In genomic region chr20:61895016-61895415, GRCh38 we compare ENCODE assay signal across 22 cellular contexts.
"Had no signal": no experiment of that assay in that cellular context is flagged by ENCODE, and none has a peak within 500 bp of the region (broad histone marks: within the 10 kb centered on the region; RNA-seq: fewer than 3 reads in every experiment).

No MANE protein-coding gene starts in this region.

- H3K36me3 ChIP-seq: adrenal gland, gastrocnemius medialis, heart left ventricle, tibial nerve, vagina, WERI-Rb-1 had no signal

- H3K4me3 ChIP-seq: adrenal gland, gastrocnemius medialis, heart left ventricle, smooth muscle cell, tibial nerve, vagina had no signal

- H3K4me2 ChIP-seq: smooth muscle cell had no signal

- ATAC-seq: activated naive CD4-positive, alpha-beta T cell treated with anti-CD3 and anti-CD28 coated beads, Interleukin-2, amount 50 U/mL, for 72 hours; activated T-cell treated with anti-CD3 and anti-CD28 coated beads, Interleukin-2, amount 50 U/mL, for 72 hours; esophagus mucosa; gastrocnemius medialis; left colon; stimulated activated naive B cell treated with anti-CD40 and anti-IgM and Interleukin-4, amounts not matched to agents 10 μg/mL and 1 μg/mL and 100 μg/mL, for 72 hours had no signal

- H3K27me3 ChIP-seq: adrenal gland, vagina had no signal

- DNase-seq: activated CD4-positive, alpha-beta T cell treated with anti-CD3 and anti-CD28 coated beads for 1 hour; activated CD8-positive, alpha-beta memory T cell treated with anti-CD3 and anti-CD28 coated beads for 24 hours; activated effector memory CD4-positive, alpha-beta T cell treated with anti-CD3 and anti-CD28 coated beads, Interleukin-2, amount 50 U/mL, for 16 hours; activated T-cell treated with anti-CD3 and anti-CD28 coated beads, Interleukin-2, amount 50 U/mL, for 72 hours; adrenal gland; effector CD8-positive, alpha-beta T cell; left colon; stimulated activated CD4-positive, alpha-beta T cell treated with anti-CD3 and anti-CD28 coated beads, Interleukin-4, amount 100 ng/mL, for 24 hours; stimulated activated naive B cell treated with anti-CD40 and anti-IgM and Interleukin-4, amounts not matched to agents 10 μg/mL and 1 μg/mL and 100 μg/mL, for 72 hours; WERI-Rb-1 had no signal

- H3K4me1 ChIP-seq: adrenal gland, gastrocnemius medialis, heart left ventricle, tibial nerve, vagina had no signal

- H3K4me3 Mint-ChIP-seq: activated T-cell treated with anti-CD3 and anti-CD28 coated beads, Interleukin-2, amount 50 U/mL, for 72 hours; mesothelial cell of epicardium; nephron; stimulated activated naive B cell treated with anti-CD40 and anti-IgM and Interleukin-4, amounts not matched to agents 10 μg/mL and 1 μg/mL and 100 μg/mL, for 72 hours; T-helper 1 cell treated with Interleukin-12 subunit alpha and Interleukin-12 subunit beta and Interleukin-4 antibody, amounts not matched to agents 30 μg/mL and 1 μg/mL, for 36 hours had no signal

- FAIRE-seq: astrocyte, bronchial epithelial cell had no signal

- H3K36me3 Mint-ChIP-seq: activated naive CD4-positive, alpha-beta T cell treated with anti-CD3 and anti-CD28 coated beads, Interleukin-2, amount 50 U/mL, for 72 hours; mesothelial cell of epicardium; stimulated activated naive B cell treated with anti-CD40 and anti-IgM and Interleukin-4, amounts not matched to agents 10 μg/mL and 1 μg/mL and 100 μg/mL, for 72 hours had no signal

- H3K9me3 ChIP-seq: adrenal gland, gastrocnemius medialis, heart left ventricle, vagina had no signal

- H3K27ac ChIP-seq: adrenal gland, gastrocnemius medialis, heart left ventricle, tibial nerve, vagina, WERI-Rb-1 had no signal

- H3K27ac Mint-ChIP-seq: activated naive CD4-positive, alpha-beta T cell treated with anti-CD3 and anti-CD28 coated beads, Interleukin-2, amount 50 U/mL, for 72 hours; activated T-cell treated with anti-CD3 and anti-CD28 coated beads, Interleukin-2, amount 50 U/mL, for 72 hours; mesothelial cell of epicardium; nephron; stimulated activated naive B cell treated with anti-CD40 and anti-IgM and Interleukin-4, amounts not matched to agents 10 μg/mL and 1 μg/mL and 100 μg/mL, for 72 hours; T-helper 1 cell treated with Interleukin-12 subunit alpha and Interleukin-12 subunit beta and Interleukin-4 antibody, amounts not matched to agents 30 μg/mL and 1 μg/mL, for 36 hours had no signal

- H3K4me1 Mint-ChIP-seq: mesothelial cell of epicardium, nephron had no signal
